ENCODE assay signal across 8 cellular contexts in the genomic region with DNA sequence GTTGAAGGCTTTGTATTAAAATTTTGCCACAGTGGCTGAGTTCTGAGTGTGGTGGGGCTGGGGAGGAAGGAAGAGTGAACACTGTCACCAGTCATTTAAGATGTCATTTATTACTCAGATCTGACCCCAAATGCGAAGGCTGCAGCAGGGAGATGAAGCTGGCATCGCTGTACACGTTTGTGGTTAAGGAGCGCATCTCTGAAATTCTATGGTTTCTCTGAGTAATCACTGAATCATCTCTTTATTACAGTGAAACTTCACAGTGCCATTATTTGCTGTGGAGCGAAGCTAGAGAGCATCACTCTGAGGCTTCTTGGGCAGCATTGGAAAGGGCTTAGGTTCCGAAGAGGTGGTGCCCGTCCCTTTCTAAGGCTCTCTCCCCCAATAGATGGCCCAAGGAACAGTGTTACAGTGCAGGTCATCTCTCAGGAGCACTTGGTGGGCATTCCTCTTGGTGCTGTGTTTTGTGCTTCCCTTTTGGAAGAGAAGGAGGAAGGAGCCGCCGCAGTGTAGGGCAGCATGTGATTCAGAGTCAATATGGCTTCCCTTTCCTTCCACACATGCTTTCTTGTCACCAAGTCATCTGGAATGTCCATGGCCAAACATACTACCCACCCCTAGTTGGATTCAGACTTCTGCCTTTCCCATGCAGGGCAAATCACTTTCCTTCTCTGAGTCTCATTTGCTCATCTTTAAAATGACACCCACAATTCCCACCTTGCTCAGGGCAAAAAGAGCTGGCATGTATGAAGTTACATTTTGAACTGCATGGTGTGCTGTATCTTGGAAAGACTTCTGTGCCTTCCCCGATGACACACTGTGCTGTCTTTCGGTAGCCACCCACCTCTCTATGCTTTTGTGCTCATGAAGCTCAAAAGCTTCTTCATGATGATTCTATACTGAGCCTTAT. TPM values are rescaled to one million over a fixed set of nuclear protein-coding genes. Genes with fewer than 3 reads are reported as not detected.
DNase-seq lines count a peak whose midpoint lies in the region; ATAC-seq, FAIRE-seq and TF ChIP-seq lines count a peak whose summit lies in the region.

No MANE protein-coding gene starts in this region.

- TF ChIP-seq CTCF in Panc1 (IDR thresholded peaks at IDR 0.05) = no peak

- peak; percentile 17 for DNase-seq in Ammon's horn (ENCODE audit: low spot score)
- DNase-seq in H54 (ENCODE audit: insufficient read length, low spot score) = peak; percentile 55
- DNase-seq in Panc1 (ENCODE audit: low read depth, low spot score) = peak; percentile 78
- DNase-seq in activated effector memory CD4-positive, alpha-beta T cell treated with anti-CD3 and anti-CD28 coated beads, Interleukin-2, amount 50 U/mL, for 16 hours = peak; percentile 87
- DNase-seq in myocyte (ENCODE audit: low read depth) = peak; percentile 87
- DNase-seq in iPS-NIHi7 (ENCODE audit: extremely low spot score) = no peak
- no peak for DNase-seq in NCI-H526 (lab: John Stamatoyannopoulos, UW)
- no peak for DNase-seq in NCI-H748 treated with DMSO at 0.1 percent for 48 hours (lab: John Stamatoyannopoulos, UW)

- intact Hi-C loops in Panc1 (cut with micrococcal nuclease; ENCODE audit: unreplicated experiment) = no loop called here

- no TSS peak for BruUV-seq in Panc1 (replicated peaks; lab: Mats Ljungman, UMichigan)

- peak; percentile 97 for FAIRE-seq in H54 (lab: Jason Lieb, UNC)

- in situ Hi-C loops in Panc1 (cut with HindIII; ENCODE audit: low pct_unique_long_range_greater_than_20kb, low sequenced_read_pairs) = no loop called here

- H3K36me3 ChIP-seq in Panc1 (ENCODE audit: control insufficient read depth, insufficient read depth, low read length) = no peaks in the 10 kb centered on the region

- ATAC-seq in Panc1 = peak; percentile 92

- CTCF ChIA-PET in Panc1 (lab: Charles Lee) = interaction anchor here (0.5 kb wide), 1 partner anchor 1099 kb away, joined by 3 read pairs; no protein-coding TSS in a partner anchor

- POLR2A ChIA-PET in Panc1 (lab: Charles Lee) = no interaction called here

- H3K4me1 ChIP-seq in Panc1 (ENCODE audit: control insufficient read depth, insufficient read depth, low read length) = no peaks in the 10 kb centered on the region

- H3K4me3 ChIP-seq in Panc1 (ENCODE audit: low read depth in 2 of 2, low read length in 2 of 2) = peak overlapping the region in 1 of 2 experiments; percentile 9; a peak in 1 of 4 replicates

- H3K27ac ChIP-seq in Panc1 (ENCODE audit: low read length) = no peak overlapping the region

- no peak for TF ChIP-seq POLR2A in H54 (IDR thresholded peaks at IDR 0.05; ENCODE audit: low read depth, low read length)

- no peaks in the 10 kb centered on the region for H3K9me3 ChIP-seq in Panc1 (ENCODE audit: control insufficient read depth, insufficient read depth, low read depth, low read length)

- H3K27me3 ChIP-seq in Panc1 (ENCODE audit: control insufficient read depth, insufficient read depth, low read length) = no peaks in the 10 kb centered on the region

RNA-seq across cellular contexts. Expression of a gene that starts 9.3 kb away (rescaled TPM):
- not detected for total RNA-seq in Panc1 (2021; ENCODE audit: unreplicated experiment)
- not detected for polyA plus RNA-seq in Panc1 (2012; ENCODE audit: insufficient read length)
- total RNA-seq in myocyte = not detected in 2 replicates
- polyA plus RNA-seq in myocyte (2012) = not detected

RNA-seq across cellular contexts. Expression of a gene that starts 33.7 kb away (rescaled TPM):
- total RNA-seq in Panc1 (2021; ENCODE audit: unreplicated experiment) (not detected), myocyte (not detected in 2 replicates)
- not detected for polyA plus RNA-seq in Panc1 (2012; ENCODE audit: insufficient read length)
- polyA plus RNA-seq in myocyte (2012) = not detected

Comparison
In these comparisons a context has a peak if more than half of its experiments do, and no peak if none do; other contexts are left out.
1. DNase-seq: peak in Ammon's horn (single experiment), H54 (single experiment), Panc1 (single experiment), activated effector memory CD4-positive, alpha-beta T cell treated with anti-CD3 and anti-CD28 coated beads, Interleukin-2, amount 50 U/mL, for 16 hours (single experiment) and myocyte (single experiment); none in iPS-NIHi7 (single experiment), NCI-H526 (0 of 2) and NCI-H748 treated with DMSO at 0.1 percent for 48 hours (single experiment).